Comparison of ENCODE assay signal across 26 cellular contexts in genomic region chr2:176514276-176514675, GRCh38.
"Had no signal": no experiment of that assay in that cellular context is flagged by ENCODE, and none has a peak within 500 bp of the region (broad histone marks: within the 10 kb centered on the region; RNA-seq: fewer than 3 reads in every experiment).

No MANE protein-coding gene starts in this region.

- H3K27ac ChIP-seq: neural progenitor cell, ovary, parathyroid adenoma, psoas muscle, right lobe of liver, sigmoid colon, stomach, thoracic aorta, thyroid gland, tibial nerve, upper lobe of left lung, vagina had no signal

- H3K4me1 ChIP-seq: neural progenitor cell, parathyroid adenoma, right lobe of liver, thyroid gland, upper lobe of left lung, vagina had no signal

- H3K4me1 Mint-ChIP-seq: stimulated activated naive B cell treated with anti-CD40 and anti-IgM and Interleukin-4, amounts not matched to agents 10 μg/mL and 1 μg/mL and 100 μg/mL, for 72 hours had no signal

- H3K4me3 ChIP-seq: neural progenitor cell, ovary, psoas muscle, right lobe of liver, sigmoid colon, stomach, thoracic aorta, thyroid gland, tibial nerve, upper lobe of left lung, vagina had no signal

- H3K4me3 Mint-ChIP-seq: nephron; neural progenitor cell; stimulated activated effector memory CD8-positive, alpha-beta T cell treated with anti-CD3 and anti-CD28 coated beads, Interleukin-12 subunit alpha, Interleukin-12 subunit beta, amount 100 ng/mL, for 72 hours; stimulated activated naive B cell treated with anti-CD40 and anti-IgM and Interleukin-4, amounts not matched to agents 10 μg/mL and 1 μg/mL and 100 μg/mL, for 72 hours; stimulated activated naive CD8-positive, alpha-beta T cell treated with anti-CD3 and anti-CD28 coated beads, Interleukin-15, Interleukin-2, amounts not matched to agents 100 ng/mL and 50 ng/mL, for 24 hours had no signal

- H2AFZ ChIP-seq: neural progenitor cell, parathyroid adenoma had no signal

- ATAC-seq: psoas muscle; right cardiac atrium; right lobe of liver; stimulated activated effector memory CD8-positive, alpha-beta T cell treated with anti-CD3 and anti-CD28 coated beads, Interleukin-12 subunit alpha, Interleukin-12 subunit beta, amount 100 ng/mL, for 72 hours; stimulated activated naive B cell treated with anti-CD40 and anti-IgM and Interleukin-4, amounts not matched to agents 10 μg/mL and 1 μg/mL and 100 μg/mL, for 72 hours had no signal

- H3K27me3 Mint-ChIP-seq: stimulated activated naive B cell treated with anti-CD40 and anti-IgM and Interleukin-4, amounts not matched to agents 10 μg/mL and 1 μg/mL and 100 μg/mL, for 72 hours had no signal

- H3K79me2 ChIP-seq: parathyroid adenoma had no signal

- DNase-seq: occipital lobe; ovary; posterior cingulate gyrus; psoas muscle; right cardiac atrium; right lobe of liver; sigmoid colon; small intestine; stimulated activated CD4-positive, alpha-beta T cell treated with anti-CD3 and anti-CD28 coated beads, Interleukin-15, amount 100 ng/mL, for 24 hours; stimulated activated CD4-positive, alpha-beta T cell treated with anti-CD3 and anti-CD28 coated beads, Interleukin-2, amount 100 ng/mL, for 24 hours; stimulated activated CD4-positive, alpha-beta T cell treated with anti-CD3 and anti-CD28 coated beads, Interleukin-2, amount 100 ng/mL, for 48 hours; stimulated activated CD4-positive, alpha-beta T cell treated with anti-CD3 and anti-CD28 coated beads, Interleukin-4, amount 100 ng/mL, for 24 hours; stimulated activated naive B cell treated with anti-CD40 and anti-IgM and Interleukin-4, amounts not matched to agents 10 μg/mL and 1 μg/mL and 100 μg/mL, for 72 hours; stimulated activated naive CD4-positive, alpha-beta T cell treated with Interleukin-2 at 50 U/mL for 16 hours; stomach; thyroid gland; upper lobe of left lung had no signal

- H3K36me3 Mint-ChIP-seq: neural progenitor cell; stimulated activated effector memory CD8-positive, alpha-beta T cell treated with anti-CD3 and anti-CD28 coated beads, Interleukin-12 subunit alpha, Interleukin-12 subunit beta, amount 100 ng/mL, for 72 hours; stimulated activated naive B cell treated with anti-CD40 and anti-IgM and Interleukin-4, amounts not matched to agents 10 μg/mL and 1 μg/mL and 100 μg/mL, for 72 hours had no signal

- H3K27ac Mint-ChIP-seq: nephron; neural progenitor cell; progenitor cell of endocrine pancreas; stimulated activated effector memory CD8-positive, alpha-beta T cell treated with anti-CD3 and anti-CD28 coated beads, Interleukin-12 subunit alpha, Interleukin-12 subunit beta, amount 100 ng/mL, for 72 hours; stimulated activated naive B cell treated with anti-CD40 and anti-IgM and Interleukin-4, amounts not matched to agents 10 μg/mL and 1 μg/mL and 100 μg/mL, for 72 hours; stimulated activated naive CD8-positive, alpha-beta T cell treated with anti-CD3 and anti-CD28 coated beads, Interleukin-15, Interleukin-2, amounts not matched to agents 100 ng/mL and 50 ng/mL, for 24 hours had no signal

- H3K36me3 ChIP-seq: neural progenitor cell, ovary, right lobe of liver, sigmoid colon, stomach, thoracic aorta, thyroid gland, tibial nerve, upper lobe of left lung, vagina had no signal

- H3K27me3 ChIP-seq: ovary, right lobe of liver, sigmoid colon, stomach, thyroid gland, tibial nerve, upper lobe of left lung, vagina had no signal

- H3K4me2 ChIP-seq: neural progenitor cell had no signal

- H3K9me3 Mint-ChIP-seq: nephron; neural progenitor cell; stimulated activated effector memory CD8-positive, alpha-beta T cell treated with anti-CD3 and anti-CD28 coated beads, Interleukin-12 subunit alpha, Interleukin-12 subunit beta, amount 100 ng/mL, for 72 hours; stimulated activated naive B cell treated with anti-CD40 and anti-IgM and Interleukin-4, amounts not matched to agents 10 μg/mL and 1 μg/mL and 100 μg/mL, for 72 hours had no signal

- H3K9ac ChIP-seq: neural progenitor cell, parathyroid adenoma had no signal

- H3K9me3 ChIP-seq: ovary, psoas muscle, right lobe of liver, sigmoid colon, stomach, thoracic aorta, thyroid gland, tibial nerve, upper lobe of left lung, vagina had no signal
